8 cellular contexts compared by ENCODE assay signal in genomic region chr12:39619316-39619659, GRCh38. TPM values are rescaled to one million over a fixed set of nuclear protein-coding genes. Genes with fewer than 3 reads are reported as not detected.
A peak's percentile ranks its signal among the peaks of the same experiment; 100 is the strongest.
DNase-seq lines count a peak whose midpoint lies in the region; ATAC-seq and TF ChIP-seq lines count a peak whose summit lies in the region.

No MANE protein-coding gene starts in this region.

- intact Hi-C loops in Right ventricle myocardium inferior (cut with DNase I) = no loop called here

- H3K36me3 ChIP-seq in BLaER1 = no peaks in the 10 kb centered on the region
- no peaks in the 10 kb centered on the region for H3K36me3 ChIP-seq in WERI-Rb-1
- no peaks in the 10 kb centered on the region for H3K36me3 ChIP-seq in smooth muscle cell (ENCODE audit: low read depth)

- peaks cover 7% of the 10 kb centered on the region for H3F3A ChIP-seq in smooth muscle cell (ENCODE audit: low read depth)

- no peaks in the 10 kb centered on the region for H3K9me3 ChIP-seq in BLaER1
- H3K9me3 ChIP-seq in WERI-Rb-1 (ENCODE audit: severe bottlenecking) = no peaks in the 10 kb centered on the region
- H3K9me3 ChIP-seq in smooth muscle cell (replicated peaks; ENCODE audit: low read depth) = no peaks in the 10 kb centered on the region

- ATAC-seq in GM19395 (IDR thresholded peaks at IDR 0.05; ENCODE audit: unreplicated experiment) (peak; percentile 26), HG03378 (IDR thresholded peaks at IDR 0.05; ENCODE audit: unreplicated experiment) (peak; percentile 9), Right ventricle myocardium inferior (peak; percentile 51)

- 48% methylated on average over 10 of the region's 10 CpGs for WGBS in smooth muscle cell (ENCODE audit: low lambda C conversion rate)

- peaks cover 45% of the 10 kb centered on the region for H3K4me1 ChIP-seq in BLaER1
- peaks cover 3% of the 10 kb centered on the region for H3K4me1 ChIP-seq in smooth muscle cell (ENCODE audit: low read depth)

- H3K4me2 ChIP-seq in BLaER1 (peak overlapping the region; percentile 90), smooth muscle cell (peak overlapping the region; percentile 89)

- H2AFZ ChIP-seq in smooth muscle cell (ENCODE audit: low read depth) = peak overlapping the region; percentile 85

- no peaks in the 10 kb centered on the region for H4K20me1 ChIP-seq in BLaER1
- H4K20me1 ChIP-seq in smooth muscle cell (ENCODE audit: low read depth) = no peaks in the 10 kb centered on the region

- peak overlapping the region; percentile 71 for H3K4me3 ChIP-seq in BLaER1
- peak overlapping the region; percentile 50 for H3K4me3 ChIP-seq in WERI-Rb-1 (ENCODE audit: low read depth, low read length)
- H3K4me3 ChIP-seq in smooth muscle cell = peak overlapping the region; percentile 69

- H3K9ac ChIP-seq in BLaER1 (peak overlapping the region; percentile 76), smooth muscle cell (ENCODE audit: low read depth) (no peak overlapping the region)

- H3K79me2 ChIP-seq in smooth muscle cell (ENCODE audit: low read depth) = no peaks in the 10 kb centered on the region

- H3K27me3 ChIP-seq in BLaER1 (no peaks in the 10 kb centered on the region), WERI-Rb-1 (ENCODE audit: insufficient read depth, low read depth, severe bottlenecking) (no peaks in the 10 kb centered on the region), smooth muscle cell (ENCODE audit: low read depth) (no peaks in the 10 kb centered on the region)

- peak; percentile 33 for DNase-seq in WERI-Rb-1
- DNase-seq in Right ventricle myocardium inferior (ENCODE audit: missing footprints) = no peak
- no peak for DNase-seq in smooth muscle cell (lab: John Stamatoyannopoulos, UW; ENCODE audit: unreplicated experiment)
- DNase-seq in NCI-H1048 (lab: John Stamatoyannopoulos, UW) = no peak
- DNase-seq in SW480 (ENCODE audit: low spot score) = no peak

- TF ChIP-seq CTCF in WERI-Rb-1 (IDR thresholded peaks at IDR 0.05; ENCODE audit: low read depth, low read length) (no peak), smooth muscle cell (IDR thresholded peaks at IDR 0.05; ENCODE audit: borderline replicate concordance, insufficient read depth, poor library complexity, severe bottlenecking) (no peak)

- peak overlapping the region; percentile 81 for H3K27ac ChIP-seq in BLaER1
- H3K27ac ChIP-seq in WERI-Rb-1 = no peak overlapping the region
- H3K27ac ChIP-seq in smooth muscle cell (ENCODE audit: low read depth) = no peak overlapping the region

RNA-seq across cellular contexts. Expression of gene ABCD2, which starts 0.3 kb away (rescaled TPM):
- 9.4 TPM for total RNA-seq in Right ventricle myocardium inferior
- 0.04 TPM in 1 of 2 replicates, not detected in the other for total RNA-seq in smooth muscle cell
- polyA plus RNA-seq in smooth muscle cell = not detected in 2 replicates
